ENCODE assay signal across 1 cellular context in genomic region chr12:65960820-65961691, GRCh38.
TF ChIP-seq lines count a peak whose summit lies in the region.

No MANE protein-coding gene starts in this region.

TF ChIP-seq in endothelial cell of umbilical vein, 7 proteins besides CTCF, POLR2A, EP300 and RAD21 (continued from another document):
- no peak for TF ChIP-seq FOS (IDR thresholded peaks at IDR 0.05; ENCODE audit: borderline replicate concordance, insufficient read depth, low read length)
- TF ChIP-seq, protein P1, sequence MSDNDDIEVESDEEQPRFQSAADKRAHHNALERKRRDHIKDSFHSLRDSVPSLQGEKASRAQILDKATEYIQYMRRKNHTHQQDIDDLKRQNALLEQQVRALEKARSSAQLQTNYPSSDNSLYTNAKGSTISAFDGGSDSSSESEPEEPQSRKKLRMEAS (IDR thresholded peaks at IDR 0.05; ENCODE audit: insufficient read depth, insufficient read length), result no peak
